11 cellular contexts compared by ENCODE assay signal in the genomic region with DNA sequence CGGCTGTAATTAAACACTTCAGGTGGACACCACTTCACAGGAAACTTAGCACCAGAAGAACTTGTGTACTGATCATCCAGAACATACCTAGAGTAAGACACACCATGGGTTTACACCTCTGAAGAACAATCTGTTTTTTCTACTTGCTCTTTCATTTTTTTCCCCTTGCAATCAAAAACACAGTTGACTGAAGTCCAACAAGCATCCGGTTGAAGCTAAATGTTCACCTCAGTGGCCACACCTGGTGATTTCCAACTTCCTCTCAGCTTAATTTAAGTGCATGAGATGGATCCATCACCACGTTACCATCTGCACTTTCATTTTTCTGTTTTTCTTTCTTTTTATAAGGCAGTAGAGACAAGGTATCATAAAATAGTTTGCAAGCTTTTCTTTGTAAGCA. TPM values are rescaled to one million over a fixed set of nuclear protein-coding genes. Genes with fewer than 3 reads are reported as not detected.
DNase-seq lines count a peak whose midpoint lies in the region; ATAC-seq, FAIRE-seq and TF ChIP-seq lines count a peak whose summit lies in the region.
"Had no signal": no experiment of that assay in that cellular context is flagged by ENCODE, and none has a peak within 500 bp of the region (broad histone marks: within the 10 kb centered on the region; RNA-seq: fewer than 3 reads in every experiment).

No MANE protein-coding gene starts in this region.

- H3K27ac Mint-ChIP-seq in CD14-positive monocyte: no peak overlapping the region

- H3K27me3 Mint-ChIP-seq in CD14-positive monocyte (ENCODE audit: low read depth in 3 of 3): no peaks in the 10 kb centered on the region

- no peaks in the 10 kb centered on the region for H3K9me3 Mint-ChIP-seq in CD14-positive monocyte

- H3K36me3 Mint-ChIP-seq in CD14-positive monocyte: peaks cover 58 to 68% of the 10 kb centered on the region in 2 donors

- intact Hi-C loops in kidney (cut with DNase I): no loop called here
- intact Hi-C loops in CD14-positive monocyte (cut with micrococcal nuclease): no loop called here

- DNase-seq in RPMI8226 (peak; percentile 78), NOMO-1 treated with dmso at 0.1 percent for 144 hours (lab: John Stamatoyannopoulos, UW; ENCODE audit: unreplicated experiment) (no peak), kidney (no peak), CD14-positive monocyte (ENCODE audit: low spot score) (no peak), NCI-H2196 (lab: John Stamatoyannopoulos, UW; ENCODE audit: unreplicated experiment) (no peak)
- DNase-seq: aorta had no signal

- no peaks in the 10 kb centered on the region for H3K9me3 ChIP-seq in BLaER1 treated with 17β-estradiol and CSF1 and Interleukin-3, amounts not matched to agents 10 nM and 100 nM (replicated peaks in 1 of 11)
- no peaks in the 10 kb centered on the region for H3K9me3 ChIP-seq in kidney (ENCODE audit: control insufficient read depth in 1 of 2, low read length in 2 of 2)
- H3K9me3 ChIP-seq: right atrium auricular region, thyroid gland had no signal

- 0 out of 22 replicates have a peak, but pooled peaks cover 0 to 3% (median 0%) of the 10 kb centered on the region in 11 experiments for H4K20me1 ChIP-seq in BLaER1 treated with 17β-estradiol and CSF1 and Interleukin-3, amounts not matched to agents 10 nM and 100 nM

- H3K4me1 ChIP-seq in BLaER1 treated with 17β-estradiol and CSF1 and Interleukin-3, amounts not matched to agents 10 nM and 100 nM: peaks cover 0 to 19% (median 4%) of the 10 kb centered on the region in 10 experiments; a peak in 9 of 20 replicates
- H3K4me1 ChIP-seq in kidney (ENCODE audit: control insufficient read depth in 1 of 2, insufficient read depth in 1 of 2, low read depth in 1 of 2, low read length in 2 of 2): no peaks in the 10 kb centered on the region

- H3K4me1 Mint-ChIP-seq in CD14-positive monocyte: peaks cover 4% of the 10 kb centered on the region

- H3K4me3 ChIP-seq in BLaER1 treated with 17β-estradiol and CSF1 and Interleukin-3, amounts not matched to agents 10 nM and 100 nM: no peak overlapping the region
- no peak overlapping the region for H3K4me3 ChIP-seq in kidney (ENCODE audit: low read length in 2 of 2)
- H3K4me3 ChIP-seq: right atrium auricular region, thyroid gland had no signal

- TF ChIP-seq CTCF in kidney (IDR thresholded peaks at IDR 0.05; ENCODE audit: borderline replicate concordance, extremely low read depth, insufficient read depth) (no peak), CD14-positive monocyte (IDR thresholded peaks at IDR 0.05) (no peak)

- peak overlapping the region in 6 of 11 experiments; percentile 40 to 65 (median 48); a peak in 9 of 22 replicates for H3K27ac ChIP-seq in BLaER1 treated with 17β-estradiol and CSF1 and Interleukin-3, amounts not matched to agents 10 nM and 100 nM
- no peak overlapping the region for H3K27ac ChIP-seq in kidney (ENCODE audit: low read depth in 2 of 2, low read length in 2 of 2)
- H3K27ac ChIP-seq: right atrium auricular region, thyroid gland had no signal

- peaks cover 61 to 97% (median 87%) of the 10 kb centered on the region in 11 experiments for H3K36me3 ChIP-seq in BLaER1 treated with 17β-estradiol and CSF1 and Interleukin-3, amounts not matched to agents 10 nM and 100 nM
- no peaks in the 10 kb centered on the region for H3K36me3 ChIP-seq in kidney (ENCODE audit: control insufficient read depth in 1 of 2, insufficient read depth in 2 of 2, low read length in 2 of 2)
- H3K36me3 ChIP-seq: right atrium auricular region, thyroid gland had no signal

- H3K4me2 ChIP-seq in BLaER1 treated with 17β-estradiol and CSF1 and Interleukin-3, amounts not matched to agents 10 nM and 100 nM: no peak overlapping the region

- no peak overlapping the region for H3K4me3 Mint-ChIP-seq in CD14-positive monocyte

- H3K9ac ChIP-seq in BLaER1 treated with 17β-estradiol and CSF1 and Interleukin-3, amounts not matched to agents 10 nM and 100 nM: no peak overlapping the region
- no peak overlapping the region for H3K9ac ChIP-seq in kidney (ENCODE audit: low read length in 2 of 2)

- no peak for FAIRE-seq in kidney (lab: Jason Lieb, UNC)

- no peaks in the 10 kb centered on the region for H3K27me3 ChIP-seq in BLaER1 treated with 17β-estradiol and CSF1 and Interleukin-3, amounts not matched to agents 10 nM and 100 nM
- H3K27me3 ChIP-seq: right atrium auricular region, thyroid gland had no signal

- ATAC-seq in GM18873 (IDR thresholded peaks at IDR 0.05; ENCODE audit: low FRiP score, unreplicated experiment) (peak; percentile 76), HG02870 (IDR thresholded peaks at IDR 0.05; ENCODE audit: unreplicated experiment) (peak; percentile 83)

RNA-seq across cellular contexts. Expression of gene TXK, which starts 4.9 kb away (rescaled TPM):
- total RNA-seq in kidney: 7.9 TPM
- polyA plus RNA-seq in kidney (ENCODE audit: insufficient read depth, low read depth, low replicate concordance) (0.26 TPM), CD14-positive monocyte (under 1 TPM; 0.13 to 0.54 TPM)

Comparison
In these comparisons a context has a peak if more than half of its experiments do, and no peak if none do; other contexts are left out.
1. H3K27ac ChIP-seq: peak in BLaER1 treated with 17β-estradiol and CSF1 and Interleukin-3, amounts not matched to agents 10 nM and 100 nM (6 of 11); none in kidney (0 of 2).